23 cellular contexts compared by ENCODE assay signal in the genomic region with DNA sequence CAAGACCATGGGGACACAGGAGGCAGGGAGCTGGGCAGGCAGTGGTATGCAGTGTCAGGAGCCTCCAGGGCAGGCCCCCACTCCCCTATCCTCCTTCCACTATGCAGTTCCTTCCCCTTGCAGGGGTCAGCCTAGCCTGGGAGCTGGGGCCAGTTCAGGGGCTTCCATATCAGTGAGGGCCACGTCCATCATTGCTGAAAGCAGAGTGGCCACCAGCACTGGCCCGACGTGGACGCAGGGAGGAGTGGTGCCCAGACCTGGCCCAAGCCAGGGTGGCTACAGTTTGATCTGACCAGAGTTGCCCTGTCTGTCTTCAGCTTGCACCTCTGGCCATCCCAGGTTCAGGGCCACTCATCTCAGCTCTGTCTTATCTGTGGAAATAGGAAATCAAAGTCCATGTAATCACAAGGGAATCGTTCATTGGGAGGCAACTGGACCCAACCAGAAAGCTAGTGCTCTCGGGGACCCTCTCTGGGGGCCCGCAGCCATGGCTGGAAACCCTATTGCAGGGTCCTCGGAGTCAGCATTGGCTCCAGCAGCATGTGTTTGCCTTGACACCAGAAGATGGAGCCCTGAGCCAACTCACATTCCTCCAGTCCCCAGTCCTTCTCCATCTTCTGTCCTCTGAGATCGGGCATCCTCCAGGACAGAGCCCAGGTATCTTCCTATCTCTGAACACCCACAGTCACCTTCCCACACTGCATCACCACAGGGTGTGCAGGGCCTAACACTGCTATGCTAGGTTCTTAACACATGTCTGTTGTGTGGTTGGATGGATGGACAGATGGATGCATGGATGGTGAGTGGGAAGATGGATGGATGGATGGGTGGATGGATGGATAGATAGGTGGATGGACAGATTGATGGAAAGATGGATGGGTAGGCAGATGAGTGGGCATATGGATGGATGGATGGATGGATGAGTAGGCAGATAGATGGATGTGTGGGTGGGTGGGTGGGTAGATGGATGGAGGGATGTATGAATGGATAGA.
DNase-seq lines count a peak whose midpoint lies in the region; ATAC-seq and TF ChIP-seq lines count a peak whose summit lies in the region.
"Had no signal": no experiment of that assay in that cellular context is flagged by ENCODE, and none has a peak within 500 bp of the region (broad histone marks: within the 10 kb centered on the region; RNA-seq: fewer than 3 reads in every experiment).

No MANE protein-coding gene starts in this region.

- H3K9me3 ChIP-seq in upper lobe of right lung, result no peaks in the 10 kb centered on the region
- H3K9me3 ChIP-seq: neutrophil, vagina had no signal

- H3K27me3 Mint-ChIP-seq in activated CD4-positive, alpha-beta T cell treated with anti-CD3 and anti-CD28 coated beads for 36 hours, result peaks cover 23% of the 10 kb centered on the region
- no peaks in the 10 kb centered on the region for H3K27me3 Mint-ChIP-seq in osteocyte (ENCODE audit: unreplicated experiment)
- H3K27me3 Mint-ChIP-seq: activated CD4-positive, alpha-beta T cell treated with anti-CD3 and anti-CD28 coated beads, Interleukin-2, amount 10 ng/mL, durations not matched to agents 7 days and 5 days had no signal

- H3K9me3 Mint-ChIP-seq in activated CD4-positive, alpha-beta T cell treated with anti-CD3 and anti-CD28 coated beads for 36 hours (ENCODE audit: low read depth), result no peaks in the 10 kb centered on the region
- H3K9me3 Mint-ChIP-seq in osteocyte (ENCODE audit: unreplicated experiment), result peaks cover 5% of the 10 kb centered on the region
- H3K9me3 Mint-ChIP-seq: activated T-helper 2 cell treated with anti-CD3 and anti-CD28 coated beads, Interferon-gamma antibody, Interleukin-2, Interleukin-4, amounts not matched to agents 10 μg/mL and 5 μg/mL and 100 μg/mL, durations not matched to agents 14 hours and 24 hours and 36 hours had no signal

- no peaks in the 10 kb centered on the region for H3K4me1 ChIP-seq in upper lobe of right lung
- H3K4me1 ChIP-seq: right atrium auricular region, vagina had no signal

- intact Hi-C loops in activated CD4-positive, alpha-beta T cell treated with anti-CD3 and anti-CD28 coated beads for 36 hours (cut with DNase I, micrococcal nuclease), result loop anchor here in 1 of 2 experiments (2.0 kb wide), 1 partner anchor 50 kb away; no protein-coding TSS in a partner anchor
- intact Hi-C loops in upper lobe of right lung (cut with DNase I), result no loop called here

- no peak overlapping the region for H3K4me3 Mint-ChIP-seq in activated CD4-positive, alpha-beta T cell treated with anti-CD3 and anti-CD28 coated beads for 36 hours
- no peak overlapping the region for H3K4me3 Mint-ChIP-seq in osteocyte (ENCODE audit: unreplicated experiment)
- H3K4me3 Mint-ChIP-seq: activated CD4-positive, alpha-beta T cell treated with anti-CD3 and anti-CD28 coated beads, Interleukin-2, amount 10 ng/mL, durations not matched to agents 7 days and 5 days; GM23338 had no signal

- DNase-seq in activated CD4-positive, alpha-beta T cell treated with anti-CD3 and anti-CD28 coated beads for 36 hours, result peak; percentile 10
- no peak for DNase-seq in activated CD4-positive, alpha-beta T cell treated with anti-CD3 and anti-CD28 coated beads for 48 hours
- DNase-seq in SK-MEL-5 (ENCODE audit: low read depth, low spot score), result peak; percentile 53
- no peak for DNase-seq in left lobe of liver (ENCODE audit: low spot score)
- peak; percentile 30 for DNase-seq in upper lobe of right lung
- DNase-seq in SHP77 (lab: John Stamatoyannopoulos, UW), result no peak
- DNase-seq in osteocyte (ENCODE audit: extremely low spot score, unreplicated experiment), result no peak
- DNase-seq: activated CD4-positive, alpha-beta T cell treated with anti-CD3 and anti-CD28 coated beads, Interleukin-2, amount 10 ng/mL, durations not matched to agents 7 days and 5 days; KG1; left ventricle myocardium superior; NCI-H1048; NCI-H2029; NCI-H446 treated with DMSO at 0.1 percent for 48 hours; stimulated activated CD4-positive, alpha-beta T cell treated with anti-CD3 and anti-CD28 coated beads, Interleukin-15, amount 100 ng/mL, for 24 hours; T-helper 1 cell had no signal

- no peak for TF ChIP-seq CTCF in upper lobe of right lung (IDR thresholded peaks at IDR 0.05)
- no peak for TF ChIP-seq CTCF in osteocyte (IDR thresholded peaks at IDR 0.05)

- no peak overlapping the region for H3K4me3 ChIP-seq in upper lobe of right lung
- H3K4me3 ChIP-seq: coronary artery, GM23338, right atrium auricular region, vagina had no signal

- peaks cover 4% of the 10 kb centered on the region for H3K27me3 ChIP-seq in upper lobe of right lung
- H3K27me3 ChIP-seq: neutrophil, right atrium auricular region, vagina had no signal

- H3K27ac ChIP-seq in upper lobe of right lung, result no peak overlapping the region
- H3K27ac ChIP-seq: C4-2B, coronary artery, neutrophil, right atrium auricular region, vagina had no signal

- H3K27ac Mint-ChIP-seq in activated CD4-positive, alpha-beta T cell treated with anti-CD3 and anti-CD28 coated beads for 36 hours, result no peak overlapping the region
- no peak overlapping the region for H3K27ac Mint-ChIP-seq in osteocyte (ENCODE audit: unreplicated experiment)
- H3K27ac Mint-ChIP-seq: activated CD4-positive, alpha-beta T cell treated with anti-CD3 and anti-CD28 coated beads, Interleukin-2, amount 10 ng/mL, durations not matched to agents 7 days and 5 days; activated T-helper 2 cell treated with anti-CD3 and anti-CD28 coated beads, Interferon-gamma antibody, Interleukin-2, Interleukin-4, amounts not matched to agents 10 μg/mL and 5 μg/mL and 100 μg/mL, durations not matched to agents 14 hours and 24 hours and 36 hours; GM23338 had no signal

- H3K36me3 Mint-ChIP-seq in activated CD4-positive, alpha-beta T cell treated with anti-CD3 and anti-CD28 coated beads for 36 hours (ENCODE audit: low read depth), result no peaks in the 10 kb centered on the region
- H3K36me3 Mint-ChIP-seq in osteocyte (ENCODE audit: unreplicated experiment), result no peaks in the 10 kb centered on the region

- ATAC-seq in activated CD4-positive, alpha-beta T cell treated with anti-CD3 and anti-CD28 coated beads for 36 hours, result no peak
- ATAC-seq in left lobe of liver (peak; percentile 49), upper lobe of right lung (no peak), HG03378 (IDR thresholded peaks at IDR 0.05; ENCODE audit: unreplicated experiment) (no peak)
- ATAC-seq: GM23338 had no signal

- no peaks in the 10 kb centered on the region for H3K4me1 Mint-ChIP-seq in activated CD4-positive, alpha-beta T cell treated with anti-CD3 and anti-CD28 coated beads for 36 hours
- H3K4me1 Mint-ChIP-seq in osteocyte (ENCODE audit: unreplicated experiment), result no peaks in the 10 kb centered on the region
- H3K4me1 Mint-ChIP-seq: activated CD4-positive, alpha-beta T cell treated with anti-CD3 and anti-CD28 coated beads, Interleukin-2, amount 10 ng/mL, durations not matched to agents 7 days and 5 days had no signal

- no peaks in the 10 kb centered on the region for H3K36me3 ChIP-seq in upper lobe of right lung
- H3K36me3 ChIP-seq: neutrophil, right atrium auricular region, vagina had no signal

- in situ Hi-C loops in SK-MEL-5 (cut with HindIII; ENCODE audit: low pct_unique_long_range_greater_than_20kb, low sequenced_read_pairs), result no loop called here

- POLR2A ChIA-PET in activated CD4-positive, alpha-beta T cell treated with anti-CD3 and anti-CD28 coated beads for 36 hours (lab: Charles Lee), result no interaction called here

- CTCF ChIA-PET in activated CD4-positive, alpha-beta T cell treated with anti-CD3 and anti-CD28 coated beads for 36 hours (lab: Charles Lee), result no interaction called here

Comparison
In these comparisons a context has a peak if more than half of its experiments do, and no peak if none do; other contexts are left out.
1. DNase-seq: peak in activated CD4-positive, alpha-beta T cell treated with anti-CD3 and anti-CD28 coated beads for 36 hours (single experiment), SK-MEL-5 (single experiment) and upper lobe of right lung (single experiment); none in activated CD4-positive, alpha-beta T cell treated with anti-CD3 and anti-CD28 coated beads for 48 hours (single experiment), left lobe of liver (single experiment), SHP77 (0 of 2) and osteocyte (single experiment).